In the genomic region with DNA sequence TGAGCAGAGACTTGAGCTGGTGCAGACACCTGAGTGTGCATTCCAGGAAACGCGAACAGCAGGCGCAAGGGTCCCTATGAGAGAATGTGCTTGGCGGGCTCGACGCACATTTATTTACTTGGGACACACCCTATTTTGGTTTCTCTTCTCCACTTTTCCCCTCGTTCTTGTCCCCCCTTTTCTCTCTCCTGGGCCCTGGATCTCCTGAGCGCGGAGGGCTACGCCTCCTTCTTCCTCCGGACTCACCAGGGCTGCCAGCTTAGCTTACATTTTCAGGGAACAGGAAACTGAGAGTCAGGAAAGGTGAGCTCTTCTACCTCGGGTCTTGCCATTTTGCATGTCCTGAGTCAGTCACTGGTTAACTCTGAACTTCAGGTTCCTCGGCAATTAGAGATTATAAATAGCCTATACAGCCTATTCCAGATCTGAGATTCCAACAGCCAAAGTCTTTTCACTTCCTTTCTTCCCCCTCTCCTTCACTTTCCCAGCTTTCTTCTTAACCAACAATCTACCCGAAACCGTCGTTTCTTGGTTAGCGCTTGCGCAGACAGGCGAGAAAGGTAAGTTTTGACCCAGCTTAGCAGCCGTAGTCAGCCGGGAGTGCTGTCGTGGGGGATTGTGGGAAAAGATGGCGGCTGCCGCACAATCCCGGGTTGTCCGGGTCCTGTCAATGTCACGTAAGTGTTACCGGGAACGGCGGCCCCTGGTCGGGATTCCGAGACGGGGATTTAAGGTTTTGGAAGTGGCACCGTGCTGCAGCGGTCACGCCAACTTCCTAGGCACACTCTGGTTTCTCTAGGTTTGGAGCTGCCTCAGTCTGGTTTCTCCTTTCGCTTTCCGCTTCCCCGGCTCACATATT, we compare ENCODE assay signal across 8 cellular contexts.
A peak's percentile ranks its signal among the peaks of the same experiment; 100 is the strongest.
DNase-seq lines count a peak whose midpoint lies in the region; ATAC-seq and TF ChIP-seq lines count a peak whose summit lies in the region.

A gene (minus strand): TSS at position 553 of the 859 bp plus-strand sequence. CDS start 10,855 bp downstream, outside the sequence.
A gene (plus strand): TSS at position 616 of the 859 bp plus-strand sequence. CDS start 13 bp downstream, at position 629.

- DNase-seq in DMS79 (lab: John Stamatoyannopoulos, UW) (peak; percentile 77), Kasumi-1 (lab: John Stamatoyannopoulos, UW) (peak; percentile 66 to 67), RPMI8226 (peak; percentile 81), fibroblast of the conjunctiva (ENCODE audit: low read depth) (peak; percentile 69)
- peak; percentile 71 for DNase-seq in activated effector memory CD4-positive, alpha-beta T cell treated with Interleukin-2 at 50 U/mL for 16 hours
- peak; percentile 83 for DNase-seq in stimulated activated naive CD8-positive, alpha-beta T cell treated with anti-CD3 and anti-CD28 coated beads, Interleukin-15, Interleukin-2, amounts not matched to agents 100 U/mL and 50 U/mL, for 24 hours

- no peaks in the 10 kb centered on the region for H3K27me3 Mint-ChIP-seq in nephron (ENCODE audit: low read depth)

- no peaks in the 10 kb centered on the region for H3K9me3 Mint-ChIP-seq in nephron

- TF ChIP-seq CTCF in nephron (IDR thresholded peaks at IDR 0.05; ENCODE audit: unreplicated experiment in 3 of 3): no peak

- H3K4me1 Mint-ChIP-seq in nephron: peaks cover 39% of the 10 kb centered on the region

- peak within 1 kb of the TSS; percentile 97 to 99 (median 99) for H3K27ac Mint-ChIP-seq in nephron

- H3K36me3 Mint-ChIP-seq in nephron (ENCODE audit: low read depth): no peaks in the 10 kb centered on the region

- H3K4me3 Mint-ChIP-seq in nephron: peak within 1 kb of the TSS; percentile 95 to 98 (median 97)

- ATAC-seq in GM21723 (IDR thresholded peaks at IDR 0.05; ENCODE audit: unreplicated experiment): peak; percentile 74
- ATAC-seq in stimulated activated naive CD8-positive, alpha-beta T cell treated with anti-CD3 and anti-CD28 coated beads, Interleukin-15, Interleukin-2, amounts not matched to agents 100 U/mL and 50 U/mL, for 24 hours: peak; percentile 98

Comparison
In these comparisons a context has a peak if more than half of its experiments do, and no peak if none do; other contexts are left out.
1. Peak in every context shown above with its lines: DNase-seq and ATAC-seq.